19 cellular contexts compared by ENCODE assay signal in the genomic region with DNA sequence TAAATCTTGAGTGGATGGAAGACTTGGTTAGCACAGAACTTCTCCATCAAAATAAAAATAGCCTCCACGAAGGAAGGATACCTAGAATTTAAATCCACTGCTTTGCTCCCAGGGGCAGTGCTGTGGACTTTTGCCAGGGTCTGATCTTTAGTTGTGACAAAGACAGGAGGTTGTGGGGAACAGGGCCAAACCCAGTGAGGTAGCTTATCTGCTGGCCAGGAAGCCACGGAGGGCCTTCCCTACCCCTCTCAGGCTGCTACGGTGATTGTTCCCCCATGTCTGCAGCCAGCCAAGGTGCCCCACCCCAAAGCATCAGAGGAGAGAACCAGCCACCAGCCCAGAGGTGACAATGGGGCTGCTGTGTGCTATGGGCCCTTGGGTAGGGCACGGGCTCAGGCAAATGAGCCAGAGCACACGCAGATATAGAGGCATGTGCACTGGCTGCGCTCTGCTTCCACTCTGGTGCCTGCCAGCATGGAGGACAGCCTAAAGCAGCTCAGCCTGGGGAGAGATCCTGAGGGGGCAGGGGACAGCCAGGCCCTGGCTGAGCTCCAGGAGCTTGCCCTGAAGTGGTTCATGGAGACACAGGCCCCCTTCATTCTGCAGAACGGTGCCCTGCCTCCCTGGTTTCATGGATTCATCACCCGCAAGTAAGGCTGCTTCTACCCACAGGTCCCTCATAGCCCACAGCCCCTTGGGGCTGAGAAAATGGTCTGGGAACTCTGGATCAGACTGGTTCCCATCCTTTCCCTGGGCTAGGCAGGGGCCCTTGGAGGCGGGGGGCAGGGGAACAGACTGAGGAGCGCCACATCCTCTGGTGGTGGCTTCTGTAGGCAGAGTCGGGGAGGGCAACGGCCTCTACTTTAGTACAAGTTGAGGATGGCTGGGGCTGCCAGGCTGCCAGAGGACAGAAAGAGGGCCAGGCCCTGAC. TPM values are rescaled to one million over a fixed set of nuclear protein-coding genes. Genes with fewer than 3 reads are reported as not detected.
A peak's percentile ranks its signal among the peaks of the same experiment; 100 is the strongest.
DNase-seq lines count a peak whose midpoint lies in the region; ATAC-seq and TF ChIP-seq lines count a peak whose summit lies in the region.
"Had no signal": no experiment of that assay in that cellular context is flagged by ENCODE, and none has a peak within 500 bp of the region (broad histone marks: within the 10 kb centered on the region; RNA-seq: fewer than 3 reads in every experiment).

A gene (plus strand): TSS at position 451 of the 931 bp plus-strand sequence. CDS start 24 bp downstream, at position 475.

- H3K9ac ChIP-seq in DND-41 (ENCODE audit: low read depth, low read length) = no peak within 1 kb of the TSS

- H3K27me3 ChIP-seq in DND-41 (ENCODE audit: insufficient read depth, low read length, poor library complexity) = no peaks in the 10 kb centered on the region
- no peaks in the 10 kb centered on the region for H3K27me3 ChIP-seq in Panc1 (ENCODE audit: control insufficient read depth, insufficient read depth, low read length)
- no peaks in the 10 kb centered on the region for H3K27me3 ChIP-seq in heart left ventricle
- H3K27me3 ChIP-seq: breast epithelium, ovary had no signal

- no peaks in the 10 kb centered on the region for H3K36me3 Mint-ChIP-seq in progenitor cell of endocrine pancreas (ENCODE audit: insufficient read depth)
- H3K36me3 Mint-ChIP-seq: CD4-positive, CD25-positive, alpha-beta regulatory T cell; memory B cell had no signal

- CTCF ChIA-PET in Panc1 (lab: Charles Lee) = no interaction called here

- peak within 1 kb of the TSS; percentile 0 for H3K27ac Mint-ChIP-seq in progenitor cell of endocrine pancreas
- H3K27ac Mint-ChIP-seq: memory B cell had no signal

- H2AFZ ChIP-seq in DND-41 (ENCODE audit: low read depth, low read length) = no peak within 1 kb of the TSS

- peaks cover 20% of the 10 kb centered on the region for H3K27me3 Mint-ChIP-seq in progenitor cell of endocrine pancreas
- H3K27me3 Mint-ChIP-seq: CD4-positive, CD25-positive, alpha-beta regulatory T cell had no signal

- WGBS in heart left ventricle, 4 donors = 48 to 62% (median 59%) methylated on average over 12 of the region's 12 CpGs

- POLR2A ChIA-PET in Panc1 (lab: Charles Lee) = no interaction called here

- H3K9me3 Mint-ChIP-seq in progenitor cell of endocrine pancreas (ENCODE audit: low read depth) = no peaks in the 10 kb centered on the region
- H3K9me3 Mint-ChIP-seq: CD4-positive, CD25-positive, alpha-beta regulatory T cell; memory B cell had no signal

- no peak for TF ChIP-seq POLR2A in heart left ventricle (IDR thresholded peaks at IDR 0.05)

- H3K36me3 ChIP-seq in DND-41 (ENCODE audit: insufficient read depth, low read length) (no peaks in the 10 kb centered on the region), Panc1 (ENCODE audit: control insufficient read depth, insufficient read depth, low read length) (no peaks in the 10 kb centered on the region), heart left ventricle (no peaks in the 10 kb centered on the region)
- H3K36me3 ChIP-seq: breast epithelium, ovary had no signal

- no peak within 1 kb of the TSS for H3K4me2 ChIP-seq in DND-41 (ENCODE audit: insufficient read depth, low read length)

- DNase-seq in DND-41 (peak; percentile 75), Panc1 (ENCODE audit: low read depth, low spot score) (no peak), heart left ventricle (peak in 3 of 5 donors; percentile 36 to 53 (median 40)), progenitor cell of endocrine pancreas (ENCODE audit: low spot score, unreplicated experiment) (no peak), SIG-M5 treated with dmso at 0.1 percent for 504 hours (lab: John Stamatoyannopoulos, UW; ENCODE audit: unreplicated experiment) (no peak), CD1c-positive myeloid dendritic cell (ENCODE audit: extremely low spot score) (no peak)
- DNase-seq in stimulated activated naive CD4-positive, alpha-beta T cell (lab: John Stamatoyannopoulos, UW) = no peak
- DNase-seq: activated CD4-positive, alpha-beta T cell treated with anti-CD3 and anti-CD28 coated beads, Interleukin-2, amount 50 U/mL, for 48 hours; activated naive CD4-positive, alpha-beta T cell; CD4-positive, CD25-positive, alpha-beta regulatory T cell; effector CD8-positive, alpha-beta T cell; NCI-H1930 had no signal

- no peaks in the 10 kb centered on the region for H3K79me2 ChIP-seq in DND-41 (ENCODE audit: insufficient read depth, low read length)

- intact Hi-C loops in Panc1 (cut with micrococcal nuclease; ENCODE audit: unreplicated experiment) (no loop called here), heart left ventricle (cut with DNase I) (loop anchor here in 2 of 10 donors (5.0 kb wide), 1 partner anchor 85 kb away; no protein-coding TSS in a partner anchor)

- no TSS peak for BruUV-seq in Panc1 (replicated peaks; lab: Mats Ljungman, UMichigan)

- H3K4me1 ChIP-seq in DND-41 (ENCODE audit: insufficient read depth, low read length) = peaks cover 13% of the 10 kb centered on the region
- no peaks in the 10 kb centered on the region for H3K4me1 ChIP-seq in Panc1 (ENCODE audit: control insufficient read depth, insufficient read depth, low read length)
- H3K4me1 ChIP-seq in heart left ventricle = peaks cover 0 to 27% (median 23%) of the 10 kb centered on the region in 12 donors
- H3K4me1 ChIP-seq: breast epithelium had no signal

- no peaks in the 10 kb centered on the region for H3K9me3 ChIP-seq in DND-41 (ENCODE audit: insufficient read depth, low read length, severe bottlenecking)
- no peaks in the 10 kb centered on the region for H3K9me3 ChIP-seq in Panc1 (ENCODE audit: control insufficient read depth, insufficient read depth, low read depth, low read length)
- no peaks in the 10 kb centered on the region for H3K9me3 ChIP-seq in heart left ventricle
- H3K9me3 ChIP-seq: breast epithelium, ovary had no signal

- ATAC-seq in DND-41 (ENCODE audit: insufficient read depth, low read depth) (peak; percentile 80), Panc1 (0 out of 2 replicates have a peak, but pooled peaks have one; percentile 31), heart left ventricle (peak; percentile 37 to 83 (median 72))

- H3K4me3 Mint-ChIP-seq in progenitor cell of endocrine pancreas (ENCODE audit: low read depth) = no peak within 1 kb of the TSS
- H3K4me3 Mint-ChIP-seq: CD4-positive, CD25-positive, alpha-beta regulatory T cell; memory B cell had no signal

- H3K27ac ChIP-seq in DND-41 (ENCODE audit: low read length) = no peak within 1 kb of the TSS
- no peak within 1 kb of the TSS for H3K27ac ChIP-seq in Panc1 (ENCODE audit: low read length)
- H3K27ac ChIP-seq in heart left ventricle = peak within 1 kb of the TSS in 4 of 12 donors; percentile 16 to 53 (median 34)
- H3K27ac ChIP-seq: breast epithelium had no signal

- in situ Hi-C loops in Panc1 (cut with HindIII; ENCODE audit: low pct_unique_long_range_greater_than_20kb, low sequenced_read_pairs) = no loop called here

- peaks cover 9% of the 10 kb centered on the region for H3K4me1 Mint-ChIP-seq in progenitor cell of endocrine pancreas (ENCODE audit: low read depth)

- no peaks in the 10 kb centered on the region for H4K20me1 ChIP-seq in DND-41 (ENCODE audit: insufficient read depth, low read length)

- TF ChIP-seq CTCF in DND-41 (IDR thresholded peaks at IDR 0.05; ENCODE audit: borderline replicate concordance, extremely low read depth, low read length, poor library complexity, severe bottlenecking) = no peak
- no peak for TF ChIP-seq CTCF in Panc1 (IDR thresholded peaks at IDR 0.05)
- TF ChIP-seq CTCF in heart left ventricle (IDR thresholded peaks at IDR 0.05) = no peak
- TF ChIP-seq CTCF in progenitor cell of endocrine pancreas (IDR thresholded peaks at IDR 0.05; ENCODE audit: unreplicated experiment) = no peak

- H3K4me3 ChIP-seq in DND-41 (ENCODE audit: low read depth in 1 of 2, low read length in 2 of 2) (no peak within 1 kb of the TSS), Panc1 (ENCODE audit: low read depth in 2 of 2, low read length in 2 of 2) (no peak within 1 kb of the TSS), heart left ventricle (no peak within 1 kb of the TSS)
- H3K4me3 ChIP-seq: breast epithelium, ovary had no signal

RNA-seq across cellular contexts. Expression of the gene that starts here (rescaled TPM):
- total RNA-seq in Panc1 (2021; ENCODE audit: unreplicated experiment) = not detected
- 0.38 TPM for polyA plus RNA-seq in Panc1 (2012; ENCODE audit: insufficient read length)
- not detected for total RNA-seq in heart left ventricle
- not detected for polyA plus RNA-seq in heart left ventricle
- total RNA-seq in progenitor cell of endocrine pancreas = not detected in 2 replicates
- total RNA-seq: breast epithelium; CD4-positive, CD25-positive, alpha-beta regulatory T cell; fibroblast of villous mesenchyme; G401; M059J; ovary; RPMI7951 had no signal
- polyA plus RNA-seq: ovary had no signal

Comparison
In these comparisons a context has a peak if more than half of its experiments do, and no peak if none do; other contexts are left out.
1. Peak in ATAC-seq in Panc1; RNA of the gene not detected or under 1 TPM.
2. Peak in DNase-seq and ATAC-seq in heart left ventricle; RNA of the gene not detected or under 1 TPM.